ENCODE assay signal across 8 cellular contexts in the genomic region with DNA sequence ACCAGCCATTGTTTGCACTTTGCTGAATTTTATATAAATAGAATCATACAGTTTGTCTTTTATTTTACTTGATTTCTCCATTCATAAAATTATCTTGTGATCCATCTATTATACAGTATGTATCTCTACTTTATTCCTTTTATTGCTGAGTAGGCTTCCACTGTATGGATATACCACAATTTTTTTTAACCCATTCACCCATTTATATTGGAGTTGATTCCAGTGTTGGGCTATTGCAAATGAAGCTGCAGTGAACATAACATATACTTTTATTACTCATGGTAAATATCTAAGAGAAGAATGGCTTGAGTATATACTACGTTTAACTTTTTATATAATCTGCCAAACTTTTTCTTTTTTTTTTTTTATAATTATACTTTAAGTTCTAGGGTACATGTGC.
"Had no signal": no experiment of that assay in that cellular context is flagged by ENCODE, and none has a peak within 500 bp of the region (broad histone marks: within the 10 kb centered on the region; RNA-seq: fewer than 3 reads in every experiment).

No MANE protein-coding gene starts in this region.

- FAIRE-seq: G401.6, GM12878, GM12891, GM12892, GM18507, GM19239 had no signal

- H3K4me3 ChIP-seq: GM12878 had no signal

- DNase-seq: GDM1, GF-D8 had no signal

- ATAC-seq: GM12878 had no signal
